ENCODE assay signal across 19 cellular contexts in the genomic region with DNA sequence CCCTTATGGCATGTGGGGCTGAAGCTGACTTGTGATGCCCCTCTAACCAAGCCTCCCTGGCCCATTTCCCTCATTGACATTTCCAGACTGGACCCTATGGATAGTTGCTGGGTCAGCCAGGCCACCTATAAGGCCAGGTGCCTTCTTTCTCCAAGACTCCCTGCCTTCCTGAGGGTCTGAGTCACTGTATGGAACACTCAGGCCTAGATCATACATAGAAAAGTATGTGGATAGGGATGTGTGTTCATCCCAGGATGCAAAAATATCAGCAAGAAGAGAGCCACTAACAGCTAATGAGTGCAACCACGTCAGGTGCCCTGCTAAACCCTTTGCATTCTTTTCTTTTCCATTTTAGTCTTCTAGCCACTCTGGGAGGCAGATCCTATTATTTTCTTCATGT.
DNase-seq lines count a peak whose midpoint lies in the region; ATAC-seq and TF ChIP-seq lines count a peak whose summit lies in the region.
"Had no signal": no experiment of that assay in that cellular context is flagged by ENCODE, and none has a peak within 500 bp of the region (broad histone marks: within the 10 kb centered on the region; RNA-seq: fewer than 3 reads in every experiment).

No MANE protein-coding gene starts in this region.

- H3K27ac ChIP-seq in mammary epithelial cell (ENCODE audit: insufficient read depth, low read depth, low read length), result no peak overlapping the region
- H3K27ac ChIP-seq in PC-3 (ENCODE audit: low read length), result no peak overlapping the region
- H3K27ac ChIP-seq: 22Rv1, BLaER1, C4-2B had no signal

- ATAC-seq in PC-3 (no peak), GM18498 (IDR thresholded peaks at IDR 0.05; ENCODE audit: unreplicated experiment) (no peak), HG03457 (IDR thresholded peaks at IDR 0.05; ENCODE audit: unreplicated experiment) (no peak)
- ATAC-seq: CD8-positive, alpha-beta T cell had no signal

- H3K27me3 Mint-ChIP-seq in MCF 10A (ENCODE audit: insufficient read depth, unreplicated experiment), result no peaks in the 10 kb centered on the region
- H3K27me3 Mint-ChIP-seq: B cell; CD4-positive, CD25-positive, alpha-beta regulatory T cell had no signal

- dilution Hi-C loops in mammary epithelial cell (cut with HindIII; ENCODE audit: low sequenced_read_pairs), result no loop called here

- peaks cover 15% of the 10 kb centered on the region for H3K4me1 ChIP-seq in mammary epithelial cell (ENCODE audit: insufficient read depth, low read length)
- no peaks in the 10 kb centered on the region for H3K4me1 ChIP-seq in PC-3 (ENCODE audit: insufficient read depth, low read length)
- H3K4me1 ChIP-seq: BLaER1, HAP-1 had no signal

- no peaks in the 10 kb centered on the region for H3K79me2 ChIP-seq in mammary epithelial cell (ENCODE audit: insufficient read depth, low read length)
- no peaks in the 10 kb centered on the region for H3K79me2 ChIP-seq in PC-3 (ENCODE audit: low read length)

- H3K27me3 ChIP-seq in mammary epithelial cell (ENCODE audit: insufficient read depth, low read length) (no peaks in the 10 kb centered on the region), PC-3 (ENCODE audit: low read length) (no peaks in the 10 kb centered on the region)
- H3K27me3 ChIP-seq: BLaER1 had no signal

- H4K20me1 ChIP-seq in mammary epithelial cell (ENCODE audit: insufficient read depth, low read length) (no peaks in the 10 kb centered on the region), PC-3 (ENCODE audit: low read length) (no peaks in the 10 kb centered on the region)
- H4K20me1 ChIP-seq: BLaER1 had no signal

- H3K4me3 ChIP-seq in mammary epithelial cell (replicated peaks in 1 of 3; ENCODE audit: insufficient read depth in 1 of 3, low read depth in 2 of 3, low read length in 3 of 3), result no peak overlapping the region
- H3K4me3 ChIP-seq in PC-3 (ENCODE audit: low read length), result no peak overlapping the region
- no peak overlapping the region for H3K4me3 ChIP-seq in epithelial cell of esophagus (ENCODE audit: low read length)
- H3K4me3 ChIP-seq: BLaER1, HAP-1 had no signal

- no peak overlapping the region for H3K9ac ChIP-seq in mammary epithelial cell (ENCODE audit: insufficient read depth, low read length)
- no peak overlapping the region for H3K9ac ChIP-seq in PC-3 (ENCODE audit: low read length)
- H3K9ac ChIP-seq: BLaER1 had no signal

- intact Hi-C loops in mammary epithelial cell (cut with micrococcal nuclease) (no loop called here), MCF 10A (cut with micrococcal nuclease) (no loop called here), PC-3 (cut with micrococcal nuclease) (no loop called here)

- no peak for TF ChIP-seq CTCF in mammary epithelial cell (conservative IDR thresholded peaks at IDR 0.05 in 1 of 2, IDR thresholded peaks at IDR 0.05 in 1 of 2; ENCODE audit: extremely low read depth in 1 of 2, insufficient read depth in 1 of 2, low read depth in 1 of 2, low read length in 2 of 2)
- no peak for TF ChIP-seq CTCF in MCF 10A (IDR thresholded peaks at IDR 0.05; ENCODE audit: unreplicated experiment)
- no peak for TF ChIP-seq CTCF in PC-3 (conservative IDR thresholded peaks at IDR 0.05; ENCODE audit: low read depth, low read length)
- no peak for TF ChIP-seq CTCF in epithelial cell of esophagus (IDR thresholded peaks at IDR 0.05; ENCODE audit: insufficient read depth, low read depth, low read length, missing control alignments)

- H2AFZ ChIP-seq in mammary epithelial cell (ENCODE audit: low read depth, low read length), result no peak overlapping the region
- no peak overlapping the region for H2AFZ ChIP-seq in PC-3 (ENCODE audit: low read length)

- H3F3A ChIP-seq in PC-3 (ENCODE audit: low read length, unreplicated experiment), result no peaks in the 10 kb centered on the region

- no peaks in the 10 kb centered on the region for H3K4me1 Mint-ChIP-seq in MCF 10A (ENCODE audit: insufficient read depth, unreplicated experiment)
- H3K4me1 Mint-ChIP-seq: B cell; CD4-positive, CD25-positive, alpha-beta regulatory T cell had no signal

- H3K27ac Mint-ChIP-seq in MCF 10A (ENCODE audit: low read depth, unreplicated experiment), result no peak overlapping the region
- H3K27ac Mint-ChIP-seq: B cell; CD4-positive, CD25-positive, alpha-beta regulatory T cell; CD8-positive, alpha-beta T cell; HFFc6 had no signal

- DNase-seq in mammary epithelial cell, result peak; percentile 40
- no peak for DNase-seq in MCF 10A (ENCODE audit: unreplicated experiment)
- DNase-seq in PC-3, result peak; percentile 21
- peak; percentile 17 for DNase-seq in epithelial cell of esophagus (ENCODE audit: low read depth)
- DNase-seq in kidney tubule cell (ENCODE audit: low spot score), result peak; percentile 38
- no peak for DNase-seq in NCI-H1092 (lab: John Stamatoyannopoulos, UW)
- DNase-seq: CD4-positive, CD25-positive, alpha-beta regulatory T cell; CD8-positive, alpha-beta T cell; DMS 273 treated with DMSO at 0.1 percent for 48 hours; DMS79; GOT3; HFFc6 had no signal

- H3K9me3 ChIP-seq in mammary epithelial cell (replicated peaks; ENCODE audit: insufficient read depth, low read length) (no peaks in the 10 kb centered on the region), PC-3 (ENCODE audit: low read length) (no peaks in the 10 kb centered on the region)
- H3K9me3 ChIP-seq: BLaER1, HAP-1 had no signal

- 71% methylated on average over 1 of the region's 1 CpG for WGBS in mammary epithelial cell (ENCODE audit: low coverage, missing lambda C conversion rate)

- no TSS peak for BruUV-seq in mammary epithelial cell (replicated peaks; lab: Mats Ljungman, UMichigan)
- no TSS peak for BruUV-seq in MCF 10A (replicated peaks; lab: Mats Ljungman, UMichigan)
- BruUV-seq in PC-3 (replicated peaks; lab: Mats Ljungman, UMichigan), result no TSS peak

- in situ Hi-C loops in mammary epithelial cell (cut with MboI; ENCODE audit: low sequenced_read_pairs in 2 of 2), result no loop called here

- no peaks in the 10 kb centered on the region for H3K9me3 Mint-ChIP-seq in MCF 10A (ENCODE audit: unreplicated experiment)
- H3K9me3 Mint-ChIP-seq: CD8-positive, alpha-beta T cell; HFFc6 had no signal

- H3K4me2 ChIP-seq in mammary epithelial cell (ENCODE audit: insufficient read depth, low read depth, low read length), result no peak overlapping the region
- no peak overlapping the region for H3K4me2 ChIP-seq in PC-3 (ENCODE audit: low read length)
- H3K4me2 ChIP-seq: BLaER1 had no signal

- CTCF ChIA-PET in mammary epithelial cell (lab: Charles Lee; ENCODE audit: low non-redundant PET) (no interaction called here), MCF 10A (lab: Yijun Ruan, JAX) (interaction anchor here (0.5 to 1.6 kb wide), 2 partner anchors 48 to 178 kb away, joined by 3 to 7 read pairs; no protein-coding TSS in a partner anchor), PC-3 (lab: Charles Lee) (no interaction called here)

- no peak overlapping the region for H3K4me3 Mint-ChIP-seq in MCF 10A (ENCODE audit: unreplicated experiment)
- H3K4me3 Mint-ChIP-seq: B cell; CD8-positive, alpha-beta T cell; HFFc6 had no signal

- POLR2A ChIA-PET in MCF 10A (lab: Yijun Ruan, JAX) (interaction anchor here (1.0 kb wide), 1 partner anchor 24 kb away, joined by 3 read pairs; no protein-coding TSS in a partner anchor), PC-3 (lab: Charles Lee; ENCODE audit: unreplicated experiment) (no interaction called here)

- no peaks in the 10 kb centered on the region for H3K9me2 ChIP-seq in PC-3 (replicated peaks; ENCODE audit: low read length)

- no peaks in the 10 kb centered on the region for H3K36me3 ChIP-seq in mammary epithelial cell (ENCODE audit: insufficient read depth, low read length)
- no peaks in the 10 kb centered on the region for H3K36me3 ChIP-seq in PC-3 (ENCODE audit: low read depth, low read length)
- H3K36me3 ChIP-seq: BLaER1, HAP-1 had no signal

- H3K36me3 Mint-ChIP-seq in MCF 10A (ENCODE audit: insufficient read depth, unreplicated experiment), result no peaks in the 10 kb centered on the region
- H3K36me3 Mint-ChIP-seq: CD4-positive, CD25-positive, alpha-beta regulatory T cell; CD8-positive, alpha-beta T cell had no signal

Comparison
In these comparisons a context has a peak if more than half of its experiments do, and no peak if none do; other contexts are left out.
1. DNase-seq: peak in mammary epithelial cell (single experiment), PC-3 (single experiment), epithelial cell of esophagus (single experiment) and kidney tubule cell (single experiment); none in MCF 10A (single experiment) and NCI-H1092 (single experiment).